In the genomic region with DNA sequence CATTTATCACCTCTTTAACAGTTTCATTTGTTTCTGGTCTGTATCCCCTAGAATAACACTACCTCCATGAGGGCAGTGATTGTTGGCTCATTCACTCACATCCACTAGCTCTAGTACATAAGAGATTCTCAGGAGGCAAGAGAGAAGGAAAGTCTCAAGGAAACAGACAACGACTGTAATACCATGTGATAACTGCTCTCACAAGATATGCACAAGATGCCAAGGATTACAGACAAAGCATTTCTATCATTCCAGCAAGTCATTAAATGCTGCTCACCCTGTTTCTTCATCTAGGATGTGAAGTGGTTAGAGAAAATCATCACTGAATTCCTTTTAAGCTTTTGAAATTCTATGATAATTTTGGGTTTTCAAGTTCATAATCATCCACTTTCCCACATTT, we compare ENCODE assay signal across 21 cellular contexts.
DNase-seq lines count a peak whose midpoint lies in the region; ATAC-seq, FAIRE-seq and TF ChIP-seq lines count a peak whose summit lies in the region.
"Had no signal": no experiment of that assay in that cellular context is flagged by ENCODE, and none has a peak within 500 bp of the region (broad histone marks: within the 10 kb centered on the region; RNA-seq: fewer than 3 reads in every experiment).

No MANE protein-coding gene starts in this region.

- BruUV-seq in PC-9 (replicated peaks; lab: Mats Ljungman, UMichigan): no TSS peak

- no peaks in the 10 kb centered on the region for H3K9me3 ChIP-seq in PC-9 (ENCODE audit: insufficient read depth, low read depth)
- H3K9me3 ChIP-seq: neutrophil had no signal

- no peaks in the 10 kb centered on the region for H3K27me3 Mint-ChIP-seq in WTC11 (ENCODE audit: low read depth)
- H3K27me3 Mint-ChIP-seq: activated CD4-positive, alpha-beta memory T cell treated with anti-CD3 and anti-CD28 coated beads, Interleukin-2, amount 10 ng/mL, durations not matched to agents 7 days and 5 days; activated naive CD8-positive, alpha-beta T cell treated with anti-CD3 and anti-CD28 coated beads for 36 hours; central memory CD8-positive, alpha-beta T cell had no signal

- H3K27ac Mint-ChIP-seq in WTC11: peak overlapping the region; percentile 10
- H3K27ac Mint-ChIP-seq: activated CD4-positive, alpha-beta memory T cell treated with anti-CD3 and anti-CD28 coated beads, Interleukin-2, amount 10 ng/mL, durations not matched to agents 7 days and 5 days; activated naive CD8-positive, alpha-beta T cell treated with anti-CD3 and anti-CD28 coated beads for 36 hours had no signal

- no peaks in the 10 kb centered on the region for H3K79me2 ChIP-seq in PC-9 (ENCODE audit: low read depth)

- no peaks in the 10 kb centered on the region for H3F3A ChIP-seq in PC-9 (ENCODE audit: insufficient read depth, low read depth)

- no peak overlapping the region for H3K4me3 Mint-ChIP-seq in WTC11
- H3K4me3 Mint-ChIP-seq: activated CD4-positive, alpha-beta memory T cell treated with anti-CD3 and anti-CD28 coated beads, Interleukin-2, amount 10 ng/mL, durations not matched to agents 7 days and 5 days; activated naive CD8-positive, alpha-beta T cell treated with anti-CD3 and anti-CD28 coated beads for 36 hours; central memory CD8-positive, alpha-beta T cell had no signal

- CTCF ChIA-PET in WTC11 (lab: Charles Lee): no interaction called here
- CTCF ChIA-PET in PC-9 (lab: Charles Lee): no interaction called here

- no peaks in the 10 kb centered on the region for H3K4me1 ChIP-seq in PC-9 (replicated peaks; ENCODE audit: insufficient read depth)

- no peak overlapping the region for H3K27ac ChIP-seq in PC-9
- H3K27ac ChIP-seq: HL-60, neutrophil had no signal

- no peaks in the 10 kb centered on the region for H3K27me3 ChIP-seq in PC-9 (ENCODE audit: insufficient read depth, low read depth)
- H3K27me3 ChIP-seq: neutrophil had no signal

- H3K9me2 ChIP-seq in PC-9 (ENCODE audit: insufficient read depth): no peaks in the 10 kb centered on the region

- DNase-seq in D721Med (ENCODE audit: insufficient read length, low spot score) (no peak), WTC11 (ENCODE audit: low spot score) (no peak), fibroblast of the aortic adventitia (ENCODE audit: low read depth) (peak; percentile 48), skeletal muscle cell (ENCODE audit: low read depth) (peak; percentile 4), Kasumi-1 (lab: John Stamatoyannopoulos, UW) (no peak), PC-9 (no peak)
- DNase-seq: activated CD4-positive, alpha-beta memory T cell treated with anti-CD3 and anti-CD28 coated beads, Interleukin-2, amount 10 ng/mL, durations not matched to agents 7 days and 5 days; activated naive CD8-positive, alpha-beta T cell treated with anti-CD3 and anti-CD28 coated beads for 36 hours; activated T-cell treated with anti-CD3 and anti-CD28 coated beads, Interleukin-2, amount 50 U/mL, for 48 hours; C1 segment of cervical spinal cord; DMS79 treated with DMSO at 0.1 percent for 48 hours; NCI-H1048; NCI-H526 treated with DMSO at 0.1 percent for 48 hours; PC-3; stimulated activated CD4-positive, alpha-beta T cell treated with anti-CD3 and anti-CD28 coated beads, Interleukin-4, amount 100 ng/mL, for 1 hour; stimulated activated CD8-positive, alpha-beta memory T cell treated with anti-CD3 and anti-CD28 coated beads, Interleukin-4, amount 100 ng/mL, for 48 hours had no signal

- ATAC-seq in WTC11 (no peak), HG02885 (IDR thresholded peaks at IDR 0.05; ENCODE audit: poor library complexity, unreplicated experiment) (no peak)

- FAIRE-seq in D721Med (lab: Jason Lieb, UNC): peak; percentile 91
- FAIRE-seq: islet of Langerhans had no signal

- no peaks in the 10 kb centered on the region for H3K9me3 Mint-ChIP-seq in WTC11
- H3K9me3 Mint-ChIP-seq: activated CD4-positive, alpha-beta memory T cell treated with anti-CD3 and anti-CD28 coated beads, Interleukin-2, amount 10 ng/mL, durations not matched to agents 7 days and 5 days; activated naive CD8-positive, alpha-beta T cell treated with anti-CD3 and anti-CD28 coated beads for 36 hours; central memory CD8-positive, alpha-beta T cell had no signal

- POLR2A ChIA-PET in WTC11 (lab: Charles Lee) (no interaction called here), PC-9 (lab: Charles Lee; ENCODE audit: unreplicated experiment) (no interaction called here)

- no peaks in the 10 kb centered on the region for H3K36me3 ChIP-seq in PC-9 (ENCODE audit: low read depth)
- H3K36me3 ChIP-seq: neutrophil had no signal

- H4K20me1 ChIP-seq in PC-9 (ENCODE audit: insufficient read depth): 0 out of 2 replicates have a peak, but pooled peaks cover 6% of the 10 kb centered on the region

- H3K4me2 ChIP-seq in PC-9: no peak overlapping the region

- no peak overlapping the region for H2AFZ ChIP-seq in PC-9

- TF ChIP-seq CTCF in D721Med (IDR thresholded peaks at IDR 0.05; ENCODE audit: insufficient read depth, missing control alignments) (no peak), WTC11 (IDR thresholded peaks at IDR 0.05) (no peak), fibroblast of the aortic adventitia (IDR thresholded peaks at IDR 0.05; ENCODE audit: insufficient read depth, low read length) (no peak), PC-9 (conservative IDR thresholded peaks at IDR 0.05) (no peak)

- peaks cover 41% of the 10 kb centered on the region for H3K4me1 Mint-ChIP-seq in WTC11
- H3K4me1 Mint-ChIP-seq: activated CD4-positive, alpha-beta memory T cell treated with anti-CD3 and anti-CD28 coated beads, Interleukin-2, amount 10 ng/mL, durations not matched to agents 7 days and 5 days; activated naive CD8-positive, alpha-beta T cell treated with anti-CD3 and anti-CD28 coated beads for 36 hours; central memory CD8-positive, alpha-beta T cell had no signal

- H3K4me3 ChIP-seq in fibroblast of the aortic adventitia (ENCODE audit: low read depth, low read length) (no peak overlapping the region), skeletal muscle cell (ENCODE audit: low read depth, low read length) (no peak overlapping the region), PC-9 (no peak overlapping the region)

- 0 out of 2 replicates have a peak, but pooled peaks cover 3% of the 10 kb centered on the region for H3K36me3 Mint-ChIP-seq in WTC11

- intact Hi-C loops in PC-9 (cut with micrococcal nuclease; ENCODE audit: unreplicated experiment): no loop called here

TF ChIP-seq in WTC11, 78 proteins besides CTCF, POLR2A, EP300 and RAD21:
- TF ChIP-seq GABPB1 (CRISPR knock-in tag; IDR thresholded peaks at IDR 0.05): no peak
- no peak for TF ChIP-seq MXD4 (CRISPR knock-in tag; IDR thresholded peaks at IDR 0.05; ENCODE audit: borderline replicate concordance)
- TF ChIP-seq ATF3 (CRISPR knock-in tag; conservative IDR thresholded peaks at IDR 0.05): no peak
- no peak for TF ChIP-seq MLX (CRISPR knock-in tag; IDR thresholded peaks at IDR 0.05)
TF ChIP-seq in WTC11: peak in this region for 0.

Comparison
In these comparisons a context has a peak if more than half of its experiments do, and no peak if none do; other contexts are left out.
1. DNase-seq: peak in fibroblast of the aortic adventitia (single experiment) and skeletal muscle cell (single experiment); none in D721Med (single experiment), WTC11 (single experiment), Kasumi-1 (0 of 2) and PC-9 (0 of 2).